1 cellular context compared by ENCODE assay signal in genomic region chr17:83074696-83075223, GRCh38.
TF ChIP-seq lines count a peak whose summit lies in the region.

No MANE protein-coding gene starts in this region.

TF ChIP-seq in HepG2, 621 proteins besides CTCF, POLR2A, EP300 and RAD21:
- TF ChIP-seq ZNF281 (CRISPR knock-in tag; IDR thresholded peaks at IDR 0.05; ENCODE audit: borderline replicate concordance) (no peak), ZNF180 (CRISPR knock-in tag; IDR thresholded peaks at IDR 0.05; ENCODE audit: borderline replicate concordance, low read depth) (no peak), ZNF446 (CRISPR knock-in tag; IDR thresholded peaks at IDR 0.05) (no peak), DRAP1 (CRISPR knock-in tag; IDR thresholded peaks at IDR 0.05) (no peak), ZNF737 (CRISPR knock-in tag; IDR thresholded peaks at IDR 0.05; ENCODE audit: borderline replicate concordance) (no peak), CENPT (CRISPR knock-in tag; IDR thresholded peaks at IDR 0.05; ENCODE audit: low read depth) (peak; percentile 50; the same call in 1 of the 2 replicates), BRF2 (CRISPR knock-in tag; IDR thresholded peaks at IDR 0.05) (no peak), SKI (IDR thresholded peaks at IDR 0.05; ENCODE audit: partially characterized antibody) (no peak), ASH2L (IDR thresholded peaks at IDR 0.05; ENCODE audit: insufficient read length, low read depth, low read length) (no peak), ZNF234 (CRISPR knock-in tag; conservative IDR thresholded peaks at IDR 0.05) (no peak), NFKB2 (CRISPR knock-in tag; IDR thresholded peaks at IDR 0.05; ENCODE audit: borderline replicate concordance) (peak; percentile 0; the same call in 1 of the 2 replicates), ATRX (CRISPR knock-in tag; IDR thresholded peaks at IDR 0.05; ENCODE audit: borderline replicate concordance) (no peak), ZNF30 (CRISPR knock-in tag; IDR thresholded peaks at IDR 0.05) (no peak)
